ENCODE assay signal across 14 cellular contexts in the genomic region with DNA sequence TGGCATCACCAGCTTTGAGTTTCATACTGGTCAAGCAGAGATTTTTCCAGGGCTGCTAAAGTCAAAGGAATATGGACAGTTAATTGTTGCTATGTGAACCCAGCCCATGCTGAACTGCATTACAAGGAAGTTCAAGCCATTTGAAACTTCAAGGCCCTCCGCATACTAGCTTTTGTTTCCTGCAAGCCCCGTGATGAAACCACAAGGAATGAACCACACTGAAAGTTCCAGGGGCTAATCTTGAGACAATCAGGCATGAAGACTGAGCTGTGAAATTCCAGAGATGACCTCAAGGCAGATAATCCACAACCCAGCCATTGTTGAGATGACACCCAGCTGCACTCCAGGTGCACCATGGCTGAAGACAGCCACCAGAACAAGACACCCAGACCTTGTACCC.
A peak's percentile ranks its signal among the peaks of the same experiment; 100 is the strongest.
DNase-seq lines count a peak whose midpoint lies in the region; ATAC-seq and TF ChIP-seq lines count a peak whose summit lies in the region.
"Had no signal": no experiment of that assay in that cellular context is flagged by ENCODE, and none has a peak within 500 bp of the region (broad histone marks: within the 10 kb centered on the region; RNA-seq: fewer than 3 reads in every experiment).

No MANE protein-coding gene starts in this region.

- intact Hi-C loops in Right ventricle myocardium superior (cut with DNase I), result loop anchor here (5.0 kb wide), 1 partner anchor 95 kb away; no protein-coding TSS in a partner anchor

- no peak for ATAC-seq in Right ventricle myocardium superior (ENCODE audit: poor library complexity)
- ATAC-seq in HG03442 (IDR thresholded peaks at IDR 0.05; ENCODE audit: unreplicated experiment), result no peak
- ATAC-seq: activated CD4-positive, alpha-beta T cell treated with anti-CD3 and anti-CD28 coated beads for 36 hours; gastroesophageal sphincter; naive thymus-derived CD4-positive, alpha-beta T cell had no signal

- H3K4me3 ChIP-seq in fibroblast of the aortic adventitia (ENCODE audit: low read depth, low read length) (no peak overlapping the region), retinal pigment epithelial cell (ENCODE audit: low read length) (no peak overlapping the region)
- H3K4me3 ChIP-seq: gastroesophageal sphincter, sigmoid colon had no signal

- TF ChIP-seq CTCF in fibroblast of the aortic adventitia (IDR thresholded peaks at IDR 0.05; ENCODE audit: insufficient read depth, low read length), result no peak
- no peak for TF ChIP-seq CTCF in retinal pigment epithelial cell (conservative IDR thresholded peaks at IDR 0.05; ENCODE audit: low read depth, low read length)

- peak; percentile 43 for DNase-seq in GM03348 (ENCODE audit: low spot score)
- peak; percentile 23 for DNase-seq in NCI-H226
- DNase-seq in fibroblast of the aortic adventitia (ENCODE audit: low read depth), result peak; percentile 29
- peak; percentile 32 for DNase-seq in retinal pigment epithelial cell (ENCODE audit: low read depth)
- DNase-seq in Right ventricle myocardium superior, result no peak
- DNase-seq in NCI-H446 (lab: John Stamatoyannopoulos, UW), result no peak
- DNase-seq: activated CD4-positive, alpha-beta T cell treated with anti-CD3 and anti-CD28 coated beads for 36 hours; activated T-cell treated with anti-CD3 and anti-CD28 coated beads, Interleukin-2, amount 50 U/mL, for 24 hours; Caco-2; kidney; naive thymus-derived CD4-positive, alpha-beta T cell; sigmoid colon had no signal

Comparison
In these comparisons a context has a peak if more than half of its experiments do, and no peak if none do; other contexts are left out.
1. DNase-seq: peak in GM03348 (single experiment), NCI-H226 (single experiment), fibroblast of the aortic adventitia (single experiment) and retinal pigment epithelial cell (single experiment); none in Right ventricle myocardium superior (single experiment) and NCI-H446 (0 of 2).